In genomic region chr10:4279649-4280048, GRCh38 we compare ENCODE assay signal across 13 cellular contexts.
DNase-seq lines count a peak whose midpoint lies in the region; ATAC-seq, FAIRE-seq and TF ChIP-seq lines count a peak whose summit lies in the region.
"Had no signal": no experiment of that assay in that cellular context is flagged by ENCODE, and none has a peak within 500 bp of the region (broad histone marks: within the 10 kb centered on the region; RNA-seq: fewer than 3 reads in every experiment).

No MANE protein-coding gene starts in this region.

- H3K9me1 ChIP-seq in IMR-90 (ENCODE audit: insufficient read depth, low read length), result peaks cover 26% of the 10 kb centered on the region

- BruUV-seq in IMR-90 (replicated peaks; lab: Mats Ljungman, UMichigan), result no TSS peak

- H4K8ac ChIP-seq in IMR-90 (ENCODE audit: low read depth in 2 of 2, low read length in 2 of 2) (peak overlapping the region in 1 of 2 experiments; percentile 82; a peak in 2 of 4 replicates), mesenchymal stem cell (ENCODE audit: low read length) (no peak overlapping the region)

- H3K18ac ChIP-seq in IMR-90 (ENCODE audit: low read depth, low read length) (peak overlapping the region; percentile 12), mesenchymal stem cell (ENCODE audit: low read depth in 1 of 2, low read length in 2 of 2) (peak overlapping the region in 1 of 2 experiments; percentile 58)

- no peak for TF ChIP-seq RAD21 in IMR-90 (IDR thresholded peaks at IDR 0.05; ENCODE audit: low read length)

- H2AFZ ChIP-seq in IMR-90 (replicated peaks; ENCODE audit: low read length, poor library complexity), result no peak overlapping the region
- no peak overlapping the region for H2AFZ ChIP-seq in mesenchymal stem cell (ENCODE audit: low read depth, low read length)

- H4K20me1 ChIP-seq in IMR-90 (ENCODE audit: insufficient read depth, low read length), result no peaks in the 10 kb centered on the region

- no peaks in the 10 kb centered on the region for H3K36me3 ChIP-seq in IMR-90 (ENCODE audit: control insufficient read depth, insufficient read depth, low read length)
- H3K36me3 ChIP-seq in bronchial epithelial cell (ENCODE audit: control insufficient read depth, insufficient read depth, low read length), result no peaks in the 10 kb centered on the region
- no peaks in the 10 kb centered on the region for H3K36me3 ChIP-seq in mesenchymal stem cell (ENCODE audit: control insufficient read depth in 1 of 2, insufficient read depth in 2 of 2, low read depth in 1 of 2, low read length in 2 of 2)
- H3K36me3 ChIP-seq in tibial artery, result no peaks in the 10 kb centered on the region

- H3K56ac ChIP-seq in IMR-90 (ENCODE audit: extremely low read depth, insufficient read depth, low read length), result 0 out of 2 replicates have a peak overlapping the region, but pooled peaks have one; percentile 8

- H4K5ac ChIP-seq in IMR-90 (ENCODE audit: low read depth, low read length), result peak overlapping the region; percentile 3; the same call in 1 of the 2 replicates

- H2BK12ac ChIP-seq in mesenchymal stem cell (ENCODE audit: low read length in 2 of 2), result peak overlapping the region in 1 of 2 experiments; percentile 78

- intact Hi-C loops in IMR-90 (cut with micrococcal nuclease), result no loop called here
- intact Hi-C loops in tibial artery (cut with DNase I; ENCODE audit: low total_unique reads), result loop anchor here (5.0 kb wide), 1 partner anchor 63 kb away; no protein-coding TSS in a partner anchor

- TF ChIP-seq POLR2A in IMR-90 (IDR thresholded peaks at IDR 0.05; ENCODE audit: low read depth, low read length), result no peak

- H3K79me1 ChIP-seq in IMR-90 (ENCODE audit: low read depth in 1 of 2, low read length in 2 of 2) (no peaks in the 10 kb centered on the region; a peak in 1 of 4 replicates), mesenchymal stem cell (replicated peaks; ENCODE audit: low read length, poor library complexity, severe bottlenecking) (no peaks in the 10 kb centered on the region)

- H3K4me3 ChIP-seq in IMR-90 (ENCODE audit: insufficient read depth, low read depth, low read length), result no peak overlapping the region
- no peak overlapping the region for H3K4me3 ChIP-seq in bronchial epithelial cell (ENCODE audit: low read depth, low read length)
- peak overlapping the region in 1 of 2 experiments; percentile 3 for H3K4me3 ChIP-seq in mesenchymal stem cell (ENCODE audit: insufficient read depth in 1 of 2, low read depth in 1 of 2, low read length in 2 of 2)
- no peak overlapping the region for H3K4me3 ChIP-seq in tibial artery

- ATAC-seq in IMR-90 (ENCODE audit: low read depth) (peak; percentile 60), HG02588 (IDR thresholded peaks at IDR 0.05; ENCODE audit: unreplicated experiment) (no peak)
- ATAC-seq: activated CD8-positive, alpha-beta T cell treated with anti-CD3 and anti-CD28 coated beads, Interleukin-2, amount 10 ng/mL, durations not matched to agents 7 days and 5 days had no signal

- H3K27me3 ChIP-seq in IMR-90 (ENCODE audit: control insufficient read depth, insufficient read depth, low read length) (no peaks in the 10 kb centered on the region), bronchial epithelial cell (ENCODE audit: control insufficient read depth, insufficient read depth, low read length) (no peaks in the 10 kb centered on the region), mesenchymal stem cell (ENCODE audit: control insufficient read depth in 1 of 2, insufficient read depth in 1 of 2, low read length in 2 of 2) (no peaks in the 10 kb centered on the region), tibial artery (no peaks in the 10 kb centered on the region)

- H2BK120ac ChIP-seq in IMR-90 (ENCODE audit: low read depth, low read length) (peak overlapping the region; percentile 88), mesenchymal stem cell (ENCODE audit: low read depth, low read length) (no peak overlapping the region)

- no CpG with 5 or more reads among the region's 1 CpG for WGBS in IMR-90 (ENCODE audit: extremely low coverage in 2 of 2, insufficient read length in 1 of 2), 2 experiments
- WGBS in mesenchymal stem cell, result 63% methylated on average over 1 of the region's 1 CpG

- H2BK20ac ChIP-seq in IMR-90 (ENCODE audit: low read depth, low read length), result peak overlapping the region; percentile 98

- H2BK15ac ChIP-seq in IMR-90 (ENCODE audit: low read depth, low read length) (peak overlapping the region; percentile 48; the same call in 2 of the 3 replicates), mesenchymal stem cell (ENCODE audit: low read depth, poor library complexity, severe bottlenecking) (no peak overlapping the region)

- H3K4me1 ChIP-seq in IMR-90 (ENCODE audit: control insufficient read depth, insufficient read depth, low read length) (peaks cover 24% of the 10 kb centered on the region), mesenchymal stem cell (ENCODE audit: control insufficient read depth, insufficient read depth, low read depth, low read length) (peaks cover 7% of the 10 kb centered on the region), tibial artery (peaks cover 4 to 60% (median 56%) of the 10 kb centered on the region in 4 donors)

- TF ChIP-seq CTCF in IMR-90 (conservative IDR thresholded peaks at IDR 0.05; ENCODE audit: low read depth, low read length), result no peak
- TF ChIP-seq CTCF in bronchial epithelial cell (IDR thresholded peaks at IDR 0.05; ENCODE audit: insufficient read depth, low read length, severe bottlenecking), result no peak
- no peak for TF ChIP-seq CTCF in tibial artery (IDR thresholded peaks at IDR 0.05)

- H3K14ac ChIP-seq in IMR-90 (replicated peaks; ENCODE audit: low read depth, low read length) (peak overlapping the region; percentile 92), mesenchymal stem cell (ENCODE audit: low read length in 2 of 2) (no peak overlapping the region)

- H3K9ac ChIP-seq in IMR-90 (ENCODE audit: low read depth, low read length) (no peak overlapping the region; the same call in 1 of the 2 replicates), mesenchymal stem cell (ENCODE audit: low read length) (peak overlapping the region; percentile 37)

- peak overlapping the region; percentile 3 for H2BK5ac ChIP-seq in IMR-90 (ENCODE audit: low read depth, low read length, poor library complexity, severe bottlenecking)
- no peak overlapping the region for H2BK5ac ChIP-seq in mesenchymal stem cell (ENCODE audit: low read depth, low read length, poor library complexity, severe bottlenecking)

- H2AK5ac ChIP-seq in IMR-90 (ENCODE audit: low read depth, low read length) (peak overlapping the region; percentile 27), mesenchymal stem cell (ENCODE audit: low read length, severe bottlenecking) (no peak overlapping the region)

- H3K9me3 ChIP-seq in IMR-90 (ENCODE audit: control insufficient read depth, insufficient read depth, low read length), result no peaks in the 10 kb centered on the region
- no peaks in the 10 kb centered on the region for H3K9me3 ChIP-seq in mesenchymal stem cell (ENCODE audit: control insufficient read depth, low read length)
- no peaks in the 10 kb centered on the region for H3K9me3 ChIP-seq in tibial artery

- peak overlapping the region; percentile 65; the same call in 1 of the 2 replicates for H4K91ac ChIP-seq in IMR-90 (ENCODE audit: insufficient read depth, low read depth, low read length)
- no peak overlapping the region for H4K91ac ChIP-seq in mesenchymal stem cell (ENCODE audit: low read length)

- no peak overlapping the region for H2AK9ac ChIP-seq in IMR-90 (replicated peaks; ENCODE audit: low read depth, low read length, poor library complexity)

- FAIRE-seq in bronchial epithelial cell (lab: Jason Lieb, UNC), result peak; percentile 70
- FAIRE-seq: GM19239 had no signal

- H3K27ac ChIP-seq in IMR-90 (ENCODE audit: insufficient read depth, low read length), result peak overlapping the region; percentile 65; the same call in 1 of the 2 replicates
- H3K27ac ChIP-seq in mesenchymal stem cell (ENCODE audit: low read length, poor library complexity, severe bottlenecking), result no peak overlapping the region
- H3K27ac ChIP-seq in tibial artery, result peak overlapping the region; percentile 77 to 83

- H3K4ac ChIP-seq in IMR-90 (ENCODE audit: low read depth, low read length) (peak overlapping the region; percentile 98), mesenchymal stem cell (ENCODE audit: low read depth in 1 of 2, low read length in 2 of 2) (no peak overlapping the region)

- POLR2A ChIA-PET in IMR-90 (lab: Charles Lee; ENCODE audit: unreplicated experiment), result no interaction called here

- peak overlapping the region; percentile 94 for H3K23ac ChIP-seq in IMR-90 (ENCODE audit: low read depth, low read length)
- H3K23ac ChIP-seq in mesenchymal stem cell (ENCODE audit: low read length in 2 of 2), result no peak overlapping the region

- DNase-seq in IMR-90, result peak; percentile 46
- no peak for DNase-seq in bronchial epithelial cell (ENCODE audit: low read depth)
- peak; percentile 38 for DNase-seq in mesenchymal stem cell
- DNase-seq in tibial artery, result no peak
- DNase-seq in activated T-cell treated with anti-CD3 and anti-CD28 coated beads, Interleukin-2, amount 50 U/mL, for 1 hour, result no peak
- no peak for DNase-seq in activated CD4-positive, CD25-positive, alpha-beta regulatory T cell (lab: John Stamatoyannopoulos, UW)
- DNase-seq: activated CD8-positive, alpha-beta T cell treated with anti-CD3 and anti-CD28 coated beads, Interleukin-2, amount 10 ng/mL, durations not matched to agents 7 days and 5 days; cerebellar nuclear complex; GDM1; NCI-H1436; T-helper 9 cell had no signal

- in situ Hi-C loops in IMR-90 (cut with MboI; ENCODE audit: low sequenced_read_pairs), result no loop called here

- CTCF ChIA-PET in IMR-90 (lab: Yijun Ruan, JAX), result interaction anchor here (0.7 to 1.2 kb wide), 2 partner anchors 28 to 1082 kb away, joined by 3 to 5 read pairs; no protein-coding TSS in a partner anchor

- H3K4me2 ChIP-seq in IMR-90 (ENCODE audit: low read depth, low read length), result no peak overlapping the region; the same call in 1 of the 2 replicates
- no peak overlapping the region for H3K4me2 ChIP-seq in mesenchymal stem cell (ENCODE audit: low read length, poor library complexity, severe bottlenecking)

- dilution Hi-C loops in IMR-90 (cut with HindIII; ENCODE audit: low sequenced_read_pairs, unreplicated experiment), result no loop called here

TF ChIP-seq in IMR-90, 13 proteins besides CTCF, POLR2A, EP300 and RAD21:
- TF ChIP-seq CEBPB (IDR thresholded peaks at IDR 0.05; ENCODE audit: low read depth, low read length) (peak; percentile 10; the same call in 1 of the 2 replicates), NFE2L2 (IDR thresholded peaks at IDR 0.05; ENCODE audit: low read depth, low read length) (no peak)

Comparison
In these comparisons a context has a peak if more than half of its experiments do, and no peak if none do; other contexts are left out.
1. DNase-seq: peak in IMR-90 (single experiment) and mesenchymal stem cell (single experiment); none in bronchial epithelial cell (single experiment), tibial artery (0 of 2), activated T-cell treated with anti-CD3 and anti-CD28 coated beads, Interleukin-2, amount 50 U/mL, for 1 hour (single experiment) and activated CD4-positive, CD25-positive, alpha-beta regulatory T cell (0 of 4).